ENCODE assay signal across 8 cellular contexts in genomic region chr7:66920769-66921395, GRCh38. TPM values are rescaled to one million over a fixed set of nuclear protein-coding genes. Genes with fewer than 3 reads are reported as not detected.
DNase-seq lines count a peak whose midpoint lies in the region; ATAC-seq, FAIRE-seq and TF ChIP-seq lines count a peak whose summit lies in the region.

TMEM248 (plus strand) TSS chr7:66921225; CDS start chr7:66941866, 20,641 bp downstream.

- H3K36me3 ChIP-seq in BLaER1 treated with 17β-estradiol and CSF1 and Interleukin-3, amounts not matched to agents 10 nM and 100 nM, result peaks cover 17 to 36% (median 30%) of the 10 kb centered on the region in 11 experiments; a peak in 21 of 22 replicates
- H3K36me3 ChIP-seq in HepG2 (replicated peaks in 1 of 2; ENCODE audit: control insufficient read depth in 1 of 2, insufficient read depth in 2 of 2, low read length in 2 of 2), result no peaks in the 10 kb centered on the region; a peak in 2 of 5 replicates

- FAIRE-seq in HepG2 (lab: Jason Lieb, UNC), result peak; percentile 54

- DNase-seq in NCI-H748 (lab: John Stamatoyannopoulos, UW; ENCODE audit: unreplicated experiment), result peak; percentile 86
- peak; percentile 93 to 94 for DNase-seq in activated CD4-positive, alpha-beta T cell treated with anti-CD3 and anti-CD28 coated beads, Interleukin-2, amount 50 U/mL, for 48 hours
- peak; percentile 93 for DNase-seq in dermis blood vessel endothelial cell
- peak; percentile 69 for DNase-seq in HepG2 (ENCODE audit: low spot score)
- peak; percentile 89 to 90 for DNase-seq in stimulated activated CD4-positive, alpha-beta T cell treated with anti-CD3 and anti-CD28 coated beads, Interleukin-2, amount 100 ng/mL, for 48 hours

- intact Hi-C loops in HepG2 (cut with micrococcal nuclease; ENCODE audit: unreplicated experiment), result no loop called here

- peak; percentile 88 for ATAC-seq in GM19324 (IDR thresholded peaks at IDR 0.05; ENCODE audit: low FRiP score, unreplicated experiment)
- peak; percentile 73 for ATAC-seq in HG03469 (IDR thresholded peaks at IDR 0.05; ENCODE audit: unreplicated experiment)
- peak; percentile 89 for ATAC-seq in HepG2

- BruUV-seq in HepG2 (replicated peaks; lab: Mats Ljungman, UMichigan), result TSS peak; percentile 87

- TF ChIP-seq RAD21 in HepG2 (CRISPR knock-in tag; IDR thresholded peaks at IDR 0.05), result peak; percentile 14; the same call in 1 of the 2 replicates

- under 1% methylated on average over 16 of the region's 67 CpGs for WGBS in HepG2 (ENCODE audit: low lambda C conversion rate)

- no peak; the same call in 1 of the 2 replicates for TF ChIP-seq CTCF in HepG2 (CRISPR knock-in tag; IDR thresholded peaks at IDR 0.05)

- H2AFZ ChIP-seq in HepG2 (ENCODE audit: low read length), result peak within 1 kb of the TSS; percentile 65

- TF ChIP-seq POLR2A in HepG2 (IDR thresholded peaks at IDR 0.05; ENCODE audit: insufficient read depth in 1 of 2, low read depth in 2 of 2, low read length in 2 of 2), result peak; percentile 80 to 96

- H3K27me3 ChIP-seq in BLaER1 treated with 17β-estradiol and CSF1 and Interleukin-3, amounts not matched to agents 10 nM and 100 nM, result no peaks in the 10 kb centered on the region
- H3K27me3 ChIP-seq in HepG2 (ENCODE audit: control insufficient read depth in 1 of 2, insufficient read depth in 2 of 2, low read length in 2 of 2), result no peaks in the 10 kb centered on the region; a peak in 1 of 5 replicates

- peak within 1 kb of the TSS; percentile 94 to 98 (median 96) for H3K9ac ChIP-seq in BLaER1 treated with 17β-estradiol and CSF1 and Interleukin-3, amounts not matched to agents 10 nM and 100 nM
- peak within 1 kb of the TSS; percentile 98 for H3K9ac ChIP-seq in HepG2 (ENCODE audit: insufficient read depth, low read depth, low read length)

- POLR2A ChIA-PET in HepG2 (lab: Yijun Ruan, JAX), result interaction anchor here (0.7 to 1.5 kb wide), 7 partner anchors 9 to 76 kb away, joined by 3 to 10 read pairs (median 3); partner anchors contain the start of genes SBDS and TYW1

- CTCF ChIA-PET in HepG2 (lab: Yijun Ruan, JAX; ENCODE audit: low intra/inter-chr PET ratio, low total read pairs), result no interaction called here

- no peaks in the 10 kb centered on the region for H3K9me3 ChIP-seq in BLaER1 treated with 17β-estradiol and CSF1 and Interleukin-3, amounts not matched to agents 10 nM and 100 nM (replicated peaks in 1 of 11)
- no peaks in the 10 kb centered on the region for H3K9me3 ChIP-seq in HepG2 (ENCODE audit: low read length)

- H3K27ac ChIP-seq in BLaER1 treated with 17β-estradiol and CSF1 and Interleukin-3, amounts not matched to agents 10 nM and 100 nM, result peak within 1 kb of the TSS; percentile 90 to 98 (median 93)
- peak within 1 kb of the TSS; percentile 52 for H3K27ac ChIP-seq in HepG2 (ENCODE audit: extremely low read length, insufficient read depth, low read length)

- H4K20me1 ChIP-seq in BLaER1 treated with 17β-estradiol and CSF1 and Interleukin-3, amounts not matched to agents 10 nM and 100 nM, result peaks cover 36 to 46% (median 40%) of the 10 kb centered on the region in 11 experiments; a peak in 21 of 22 replicates
- H4K20me1 ChIP-seq in HepG2 (ENCODE audit: insufficient read depth, low read length), result no peaks in the 10 kb centered on the region

- H3K4me2 ChIP-seq in BLaER1 treated with 17β-estradiol and CSF1 and Interleukin-3, amounts not matched to agents 10 nM and 100 nM, result peak within 1 kb of the TSS; percentile 87 to 99 (median 93)
- peak within 1 kb of the TSS; percentile 92 for H3K4me2 ChIP-seq in HepG2 (ENCODE audit: low read depth, low read length)

- H3K4me3 ChIP-seq in BLaER1 treated with 17β-estradiol and CSF1 and Interleukin-3, amounts not matched to agents 10 nM and 100 nM, result peak within 1 kb of the TSS; percentile 89 to 98 (median 94)
- peak within 1 kb of the TSS; percentile 74 to 98 (median 88) for H3K4me3 ChIP-seq in HepG2 (replicated peaks in 1 of 3; ENCODE audit: insufficient read depth in 1 of 3, low read depth in 2 of 3, low read length in 3 of 3)

- H3K4me1 ChIP-seq in BLaER1 treated with 17β-estradiol and CSF1 and Interleukin-3, amounts not matched to agents 10 nM and 100 nM, result peaks cover 17 to 34% (median 25%) of the 10 kb centered on the region in 10 experiments
- H3K4me1 ChIP-seq in HepG2 (ENCODE audit: insufficient read depth, low read length), result peaks cover 40% of the 10 kb centered on the region

- TF ChIP-seq EP300 in HepG2 (IDR thresholded peaks at IDR 0.05; ENCODE audit: low read depth in 2 of 2, low read length in 2 of 2), result no peak
- TF ChIP-seq EP300 in HepG2 (CRISPR knock-in tag; IDR thresholded peaks at IDR 0.05; ENCODE audit: borderline replicate concordance), result peak; percentile 59

- peaks cover 40% of the 10 kb centered on the region for H3K79me2 ChIP-seq in HepG2 (ENCODE audit: insufficient read depth, low read length)

- in situ Hi-C loops in HepG2 (cut with HindIII; ENCODE audit: extremely low pct_ligation_motif_present, low pct_unique_long_range_greater_than_20kb), result no loop called here

TF ChIP-seq in HepG2, 621 proteins besides CTCF, POLR2A, EP300 and RAD21 (continues in another document):
- TF ChIP-seq ZBED4 (CRISPR knock-in tag; IDR thresholded peaks at IDR 0.05; ENCODE audit: borderline replicate concordance) (0 out of 2 replicates have a peak, but pooled peaks have one; percentile 38), ZNF329 (CRISPR knock-in tag; IDR thresholded peaks at IDR 0.05; ENCODE audit: low read depth) (peak; percentile 77; the same call in 1 of the 2 replicates), ZNF256 (CRISPR knock-in tag; conservative IDR thresholded peaks at IDR 0.05) (no peak), ZNF766 (CRISPR knock-in tag; IDR thresholded peaks at IDR 0.05; ENCODE audit: borderline replicate concordance) (peak; percentile 25; the same call in 1 of the 2 replicates), CHD4 (IDR thresholded peaks at IDR 0.05; ENCODE audit: borderline replicate concordance, low read length) (peak; percentile 54; the same call in 1 of the 2 replicates), ZNF207 (IDR thresholded peaks at IDR 0.05; ENCODE audit: borderline replicate concordance) (0 out of 2 replicates have a peak, but pooled peaks have one; percentile 64), DNMT1 (CRISPR knock-in tag; IDR thresholded peaks at IDR 0.05) (peak; percentile 99)

RNA-seq across cellular contexts. Expression of gene TMEM248, which starts in this region (rescaled TPM):
- total RNA-seq in dermis blood vessel endothelial cell, result 92.6 and 97.2 TPM in 2 replicates
- total RNA-seq in HepG2 (2016; rRNA removed; fragmentation: Illumina TruSeq; extraction: Trizol), result 34.7 and 54.3 TPM in 2 replicates
- total RNA-seq in HepG2 (2016; cell fraction: cytosol; rRNA removed; fragmentation: Illumina TruSeq; extraction: Trizol; ENCODE audit: low read depth), result 30.6 and 37.1 TPM in 2 replicates
- total RNA-seq in HepG2 (2016; cell fraction: insoluble cytoplasmic fraction; rRNA removed; fragmentation: Illumina TruSeq; extraction: Trizol), result 29.9 and 47.7 TPM in 2 replicates
- 57.4 and 75.9 TPM in 2 replicates for total RNA-seq in HepG2 (2016; cell fraction: membrane; rRNA removed; fragmentation: Illumina TruSeq; extraction: Trizol)
- 37.8 and 43.1 TPM in 2 replicates for total RNA-seq in HepG2 (2016; cell fraction: nucleus; rRNA removed; fragmentation: Illumina TruSeq; extraction: Trizol)
- 108 and 109 TPM in 2 replicates for polyA plus RNA-seq in HepG2 (2011; rRNA removed)
- polyA plus RNA-seq in HepG2 (2011; cell fraction: cytosol; rRNA removed), result 93.8 and 126 TPM in 2 replicates
- 77.0 and 77.8 TPM in 2 replicates for polyA plus RNA-seq in HepG2 (2011; cell fraction: nucleus; rRNA removed)
- polyA plus RNA-seq in HepG2 (2012), result 33.0 and 33.6 TPM in 2 replicates
- 39.8 and 58.7 TPM in 2 replicates for polyA plus RNA-seq in HepG2 (2016; cell fraction: cytosol; fragmentation: Illumina TruSeq; extraction: Trizol; ENCODE audit: low read depth)
- 42.2 and 44.2 TPM in 2 replicates for polyA plus RNA-seq in HepG2 (2016; cell fraction: insoluble cytoplasmic fraction; fragmentation: Illumina TruSeq; extraction: Trizol; ENCODE audit: low read depth)
- 71.5 and 81.1 TPM in 2 replicates for polyA plus RNA-seq in HepG2 (2016; cell fraction: membrane; fragmentation: Illumina TruSeq; extraction: Trizol; ENCODE audit: low read depth)
- polyA plus RNA-seq in HepG2 (2016; cell fraction: nucleus; fragmentation: Illumina TruSeq; extraction: Trizol; ENCODE audit: insufficient read depth, low read depth), result 66.2 and 69.8 TPM in 2 replicates
- polyA minus RNA-seq in HepG2 (2011; rRNA and poly(A)+ RNA removed; ENCODE audit: low replicate concordance), result 344 and 346 TPM in 2 replicates
- polyA minus RNA-seq in HepG2 (2011; cell fraction: cytosol; rRNA and poly(A)+ RNA removed), result 58.0 and 58.5 TPM in 2 replicates
- polyA minus RNA-seq in HepG2 (2011; cell fraction: nucleus; rRNA and poly(A)+ RNA removed), result 42.7 and 51.5 TPM in 2 replicates

Comparison
In these comparisons a context has a peak if more than half of its experiments do, and no peak if none do; other contexts are left out.
1. Peak in every context shown above with its lines: DNase-seq, ATAC-seq, H3K4me3 ChIP-seq and H3K27ac ChIP-seq.